ENCODE assay signal across 10 cellular contexts in genomic region chr2:64817453-64817852, GRCh38.
"Had no signal": no experiment of that assay in that cellular context is flagged by ENCODE, and none has a peak within 500 bp of the region (broad histone marks: within the 10 kb centered on the region; RNA-seq: fewer than 3 reads in every experiment).

No MANE protein-coding gene starts in this region.

- H3K4me3 Mint-ChIP-seq: HFFc6, IgD-negative memory B cell had no signal

- FAIRE-seq: HTR-8/SVneo had no signal

- H3K9me3 ChIP-seq: HAP-1 had no signal

- H3K9ac ChIP-seq: GM23248, KMS-11 had no signal

- H3K36me3 Mint-ChIP-seq: IgD-negative memory B cell had no signal

- DNase-seq: GM23248, GOT3, H7, HFFc6, Karpas-422 had no signal

- ATAC-seq: HCT116 had no signal

- H3K27ac Mint-ChIP-seq: HFFc6 had no signal

- H3K36me3 ChIP-seq: HAP-1 had no signal

- H3K4me2 ChIP-seq: KMS-11 had no signal

- H3K4me3 ChIP-seq: GM23248, HAP-1 had no signal

- H2AFZ ChIP-seq: GM23248 had no signal

- H3K4me1 ChIP-seq: HAP-1 had no signal

- H3K9me3 Mint-ChIP-seq: HFFc6, IgD-negative memory B cell had no signal

- H3K27ac ChIP-seq: GM23248, KMS-11 had no signal
